ENCODE assay signal across 1 cellular context in genomic region chr7:23598321-23598720, GRCh38.
TF ChIP-seq lines count a peak whose summit lies in the region.

No MANE protein-coding gene starts in this region.

TF ChIP-seq in HepG2, 621 proteins besides CTCF, POLR2A, EP300 and RAD21:
- TF ChIP-seq ZNF646 (CRISPR knock-in tag; IDR thresholded peaks at IDR 0.05), result no peak
- no peak for TF ChIP-seq DNMT1 (CRISPR knock-in tag; IDR thresholded peaks at IDR 0.05)
- TF ChIP-seq MAFF (IDR thresholded peaks at IDR 0.05; ENCODE audit: low read depth, low read length), result peak; percentile 93
- TF ChIP-seq MAFK (conservative IDR thresholded peaks at IDR 0.05 in 1 of 2, IDR thresholded peaks at IDR 0.05 in 1 of 2; ENCODE audit: low read length in 2 of 2), result peak; percentile 94 to 95
